18 cellular contexts compared by ENCODE assay signal in genomic region chr6:366389-366788, GRCh38. TPM values are rescaled to one million over a fixed set of nuclear protein-coding genes. Genes with fewer than 3 reads are reported as not detected.
DNase-seq lines count a peak whose midpoint lies in the region; ATAC-seq and TF ChIP-seq lines count a peak whose summit lies in the region.
"Had no signal": no experiment of that assay in that cellular context is flagged by ENCODE, and none has a peak within 500 bp of the region (broad histone marks: within the 10 kb centered on the region; RNA-seq: fewer than 3 reads in every experiment).

No MANE protein-coding gene starts in this region.

- no peak for ATAC-seq in memory B cell (ENCODE audit: low read depth)
- ATAC-seq: GM23338 had no signal

- intact Hi-C loops in A673 (cut with micrococcal nuclease; ENCODE audit: unreplicated experiment) = no loop called here

- H3K79me2 ChIP-seq in ACC112 (ENCODE audit: control insufficient read depth, insufficient read depth, low read length, unreplicated experiment) (no peaks in the 10 kb centered on the region), SU-DHL-6 (ENCODE audit: insufficient read depth, low read length) (no peaks in the 10 kb centered on the region)

- H4K20me1 ChIP-seq in SU-DHL-6 (ENCODE audit: low read depth, low read length) = no peaks in the 10 kb centered on the region

- H3K4me3 ChIP-seq in ACC112 (ENCODE audit: low read depth, low read length) (peak overlapping the region; percentile 28; the same call in 1 of the 2 replicates), SU-DHL-6 (ENCODE audit: insufficient read depth, low read length, poor library complexity, severe bottlenecking) (no peak overlapping the region), A673 (ENCODE audit: low read depth, low read length, poor library complexity, severe bottlenecking) (no peak overlapping the region)
- H3K4me3 ChIP-seq: GM12878, GM23338 had no signal

- H3K36me3 ChIP-seq in ACC112 (ENCODE audit: insufficient read depth, low read length) (no peaks in the 10 kb centered on the region), SU-DHL-6 (ENCODE audit: low read length) (no peaks in the 10 kb centered on the region), A673 (ENCODE audit: insufficient read depth, low read length, poor library complexity, severe bottlenecking) (no peaks in the 10 kb centered on the region)

- H3K4me1 Mint-ChIP-seq in IgD-negative memory B cell (peaks cover 24 to 39% (median 37%) of the 10 kb centered on the region in 3 donors), memory B cell (peaks cover 24% of the 10 kb centered on the region)
- H3K4me1 Mint-ChIP-seq in activated T-cell treated with anti-CD3 and anti-CD28 coated beads, Interleukin-2, amount 50 U/mL, for 24 hours (ENCODE audit: low read depth) = no peaks in the 10 kb centered on the region
- H3K4me1 Mint-ChIP-seq: CD4-positive, alpha-beta memory T cell; H9 had no signal

- no peak overlapping the region for H3K27ac ChIP-seq in ACC112 (ENCODE audit: low read depth, low read length)
- H3K27ac ChIP-seq in SU-DHL-6 (ENCODE audit: low read depth, low read length) = 0 out of 2 replicates have a peak overlapping the region, but pooled peaks have one; percentile 63
- H3K27ac ChIP-seq in A673 (ENCODE audit: low read depth, low read length, poor library complexity, severe bottlenecking) = no peak overlapping the region
- H3K27ac ChIP-seq: 22Rv1, C4-2B, HL-60 had no signal

- H3K27ac Mint-ChIP-seq in IgD-negative memory B cell = peak overlapping the region in 2 of 3 donors; percentile 6 to 65
- H3K27ac Mint-ChIP-seq in memory B cell = peak overlapping the region; percentile 65
- H3K27ac Mint-ChIP-seq in activated T-cell treated with anti-CD3 and anti-CD28 coated beads, Interleukin-2, amount 50 U/mL, for 24 hours = no peak overlapping the region
- H3K27ac Mint-ChIP-seq: CD4-positive, alpha-beta memory T cell; GM23338; H9 had no signal

- DNase-seq in memory B cell (ENCODE audit: low spot score in 2 of 2) = no peak
- no peak for DNase-seq in SIG-M5 treated with dmso at 0.1 percent for 504 hours (lab: John Stamatoyannopoulos, UW; ENCODE audit: unreplicated experiment)
- DNase-seq in NOMO-1 treated with DMSO at 0.1 percent for 48 hours (lab: John Stamatoyannopoulos, UW; ENCODE audit: unreplicated experiment) = no peak
- DNase-seq in activated T-cell treated with anti-CD3 and anti-CD28 coated beads, Interleukin-2, amount 50 U/mL, for 24 hours = no peak
- DNase-seq in A673 (ENCODE audit: low spot score) = no peak
- DNase-seq: ACHN; CD4-positive, alpha-beta memory T cell; DMS79; H9 had no signal

- H3K36me3 Mint-ChIP-seq in IgD-negative memory B cell (peaks cover 6% of the 10 kb centered on the region), memory B cell (no peaks in the 10 kb centered on the region)
- H3K36me3 Mint-ChIP-seq in activated T-cell treated with anti-CD3 and anti-CD28 coated beads, Interleukin-2, amount 50 U/mL, for 24 hours (ENCODE audit: low read depth) = no peaks in the 10 kb centered on the region
- H3K36me3 Mint-ChIP-seq: CD4-positive, alpha-beta memory T cell had no signal

- no peaks in the 10 kb centered on the region for H3F3A ChIP-seq in SU-DHL-6 (ENCODE audit: insufficient read depth)

- H3K9ac ChIP-seq in SU-DHL-6 (ENCODE audit: low read length) = no peak overlapping the region

- no TSS peak for BruUV-seq in A673 (replicated peaks; lab: Mats Ljungman, UMichigan)

- TF ChIP-seq CTCF in SU-DHL-6 (IDR thresholded peaks at IDR 0.05; ENCODE audit: insufficient read depth, low read length, poor library complexity, severe bottlenecking) (no peak), A673 (conservative IDR thresholded peaks at IDR 0.05; ENCODE audit: low read depth, low read length) (no peak)

- H3K4me3 Mint-ChIP-seq in IgD-negative memory B cell (peak overlapping the region in 1 of 4 donors; percentile 81), memory B cell (no peak overlapping the region)
- H3K4me3 Mint-ChIP-seq in activated T-cell treated with anti-CD3 and anti-CD28 coated beads, Interleukin-2, amount 50 U/mL, for 24 hours = no peak overlapping the region
- H3K4me3 Mint-ChIP-seq: CD4-positive, alpha-beta memory T cell; GM23338; H9 had no signal

- no peaks in the 10 kb centered on the region for H3K9me2 ChIP-seq in SU-DHL-6 (replicated peaks; ENCODE audit: insufficient read depth, low read length)

- H3K9me3 Mint-ChIP-seq in IgD-negative memory B cell = peaks cover 0 to 3% (median 2%) of the 10 kb centered on the region in 3 donors
- no peaks in the 10 kb centered on the region for H3K9me3 Mint-ChIP-seq in memory B cell
- peaks cover 21% of the 10 kb centered on the region for H3K9me3 Mint-ChIP-seq in activated T-cell treated with anti-CD3 and anti-CD28 coated beads, Interleukin-2, amount 50 U/mL, for 24 hours

- H3K9me3 ChIP-seq in SU-DHL-6 (ENCODE audit: insufficient read depth, low read length) (no peaks in the 10 kb centered on the region), A673 (ENCODE audit: low read depth, low read length, poor library complexity, severe bottlenecking) (peaks cover 32% of the 10 kb centered on the region)

- peak overlapping the region; percentile 28 for H3K4me2 ChIP-seq in SU-DHL-6 (ENCODE audit: low read depth, low read length, poor library complexity, severe bottlenecking)
- H3K4me2 ChIP-seq: GM23338 had no signal

- POLR2A ChIA-PET in A673 (lab: Charles Lee; ENCODE audit: low non-redundant PET) = no interaction called here

- H3K27me3 ChIP-seq in ACC112 (ENCODE audit: insufficient read depth, low read length) (peaks cover 76% of the 10 kb centered on the region), SU-DHL-6 (ENCODE audit: low read length) (no peaks in the 10 kb centered on the region), A673 (replicated peaks; ENCODE audit: insufficient read depth, low read depth, low read length, poor library complexity) (peaks cover 11% of the 10 kb centered on the region)

- CTCF ChIA-PET in A673 (lab: Charles Lee) = no interaction called here

- H2AFZ ChIP-seq in ACC112 (ENCODE audit: low read length, unreplicated experiment) = peak overlapping the region; percentile 1
- H2AFZ ChIP-seq in SU-DHL-6 (ENCODE audit: low read depth, low read length, severe bottlenecking) = no peak overlapping the region
- H2AFZ ChIP-seq: GM23338 had no signal

- H3K27me3 Mint-ChIP-seq in IgD-negative memory B cell = peaks cover 10% of the 10 kb centered on the region
- H3K27me3 Mint-ChIP-seq in memory B cell = peaks cover 6% of the 10 kb centered on the region
- H3K27me3 Mint-ChIP-seq in activated T-cell treated with anti-CD3 and anti-CD28 coated beads, Interleukin-2, amount 50 U/mL, for 24 hours = peaks cover 18% of the 10 kb centered on the region

- no peaks in the 10 kb centered on the region for H3K4me1 ChIP-seq in ACC112 (ENCODE audit: control insufficient read depth, insufficient read depth, low read length, unreplicated experiment)
- no peaks in the 10 kb centered on the region for H3K4me1 ChIP-seq in A673 (ENCODE audit: insufficient read depth, low read length, poor library complexity, severe bottlenecking)

RNA-seq across cellular contexts. Expression of gene IRF4, which starts 25.2 kb away (rescaled TPM):
- polyA plus RNA-seq in IgD-negative memory B cell = 22.9 TPM
- total RNA-seq in A673 (2021) = 0.07 and 0.37 TPM in 2 replicates
- total RNA-seq: G401 had no signal
